In the genomic region with DNA sequence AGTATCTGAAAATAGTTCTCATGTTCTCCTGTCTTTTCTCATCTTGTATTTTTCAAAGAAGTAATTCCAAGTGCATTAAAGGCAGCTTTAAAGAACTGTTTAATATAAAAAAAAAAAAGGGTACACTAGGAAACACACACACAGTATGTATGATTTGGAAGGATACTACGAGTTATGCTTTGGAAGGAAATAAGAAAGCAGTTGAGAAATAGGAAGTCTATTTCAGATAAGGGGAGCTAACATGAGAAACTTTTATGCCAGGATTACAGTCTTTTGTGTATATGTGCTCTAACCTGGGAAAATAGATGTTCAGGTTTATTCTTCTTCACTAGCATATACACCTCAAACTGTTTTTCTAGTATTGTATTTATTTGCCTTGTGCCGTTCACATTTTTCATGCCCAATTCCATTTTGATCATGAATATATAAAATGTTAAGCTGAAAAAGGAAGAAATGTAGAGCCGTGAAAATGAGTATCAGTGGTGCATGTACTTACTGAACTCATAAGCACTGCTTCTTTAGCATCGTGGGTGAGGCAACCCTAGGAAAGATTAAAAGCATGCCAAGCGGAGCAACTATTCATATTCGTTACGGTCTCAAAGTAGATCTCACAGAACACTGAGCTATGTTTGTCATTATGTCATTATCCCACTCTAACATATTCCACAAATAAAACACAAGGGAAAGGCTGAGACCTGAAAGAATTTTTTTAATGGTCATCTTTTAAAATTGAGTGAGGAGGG, we compare ENCODE assay signal across 21 cellular contexts. TPM values are rescaled to one million over a fixed set of nuclear protein-coding genes. Genes with fewer than 3 reads are reported as not detected.
"Had no signal": no experiment of that assay in that cellular context is flagged by ENCODE, and none has a peak within 500 bp of the region (broad histone marks: within the 10 kb centered on the region; RNA-seq: fewer than 3 reads in every experiment).

No MANE protein-coding gene starts in this region.

- H3K4me3 Mint-ChIP-seq: activated CD4-positive, alpha-beta memory T cell treated with anti-CD3 and anti-CD28 coated beads, Interleukin-2, amount 10 ng/mL, durations not matched to agents 7 days and 5 days; activated naive CD4-positive, alpha-beta T cell treated with anti-CD3 and anti-CD28 coated beads for 36 hours; activated naive CD8-positive, alpha-beta T cell treated with anti-CD3 and anti-CD28 coated beads, Interleukin-2, amount 10 ng/mL, durations not matched to agents 7 days and 5 days; activated T-cell treated with anti-CD3 and anti-CD28 coated beads, Interleukin-2, amount 50 U/mL, for 72 hours; endodermal cell; naive B cell; neural crest cell had no signal

- H3K4me1 Mint-ChIP-seq: activated CD4-positive, alpha-beta memory T cell treated with anti-CD3 and anti-CD28 coated beads, Interleukin-2, amount 10 ng/mL, durations not matched to agents 7 days and 5 days; activated naive CD8-positive, alpha-beta T cell treated with anti-CD3 and anti-CD28 coated beads, Interleukin-2, amount 10 ng/mL, durations not matched to agents 7 days and 5 days; naive B cell had no signal

- H3K4me3 ChIP-seq: esophagus squamous epithelium, lower lobe of right lung, sigmoid colon, spleen, upper lobe of left lung had no signal

- H3K9me3 ChIP-seq: esophagus squamous epithelium, lower lobe of right lung, sigmoid colon, upper lobe of left lung had no signal

- H3K27ac ChIP-seq: esophagus squamous epithelium, foreskin keratinocyte, sigmoid colon had no signal

- DNase-seq: activated CD4-positive, alpha-beta memory T cell treated with anti-CD3 and anti-CD28 coated beads, Interleukin-2, amount 10 ng/mL, durations not matched to agents 7 days and 5 days; activated CD4-positive, alpha-beta T cell treated with anti-CD3 and anti-CD28 coated beads for 48 hours; activated effector memory CD4-positive, alpha-beta T cell treated with Interleukin-2 at 50 U/mL for 16 hours; activated naive CD4-positive, alpha-beta T cell treated with anti-CD3 and anti-CD28 coated beads for 36 hours; activated naive CD8-positive, alpha-beta T cell treated with anti-CD3 and anti-CD28 coated beads, Interleukin-2, amount 10 ng/mL, durations not matched to agents 7 days and 5 days; activated T-cell treated with anti-CD3 and anti-CD28 coated beads, Interleukin-2, amount 50 U/mL, for 72 hours; amygdala; endodermal cell; esophagus squamous epithelium; foreskin keratinocyte; kidney; lower lobe of right lung; mesendoderm; naive B cell; retina; sigmoid colon; spleen; stimulated activated CD4-positive, alpha-beta T cell treated with anti-CD3 and anti-CD28 coated beads, Interleukin-4, amount 100 ng/mL, for 1 hour; stimulated activated naive CD8-positive, alpha-beta T cell treated with anti-CD3 and anti-CD28 coated beads, Interleukin-15, Interleukin-2, amounts not matched to agents 100 U/mL and 50 U/mL, for 24 hours; upper lobe of left lung had no signal

- H3K9me3 Mint-ChIP-seq: endodermal cell had no signal

- ATAC-seq: activated T-cell treated with anti-CD3 and anti-CD28 coated beads, Interleukin-2, amount 50 U/mL, for 72 hours; foreskin keratinocyte; stimulated activated naive CD8-positive, alpha-beta T cell treated with anti-CD3 and anti-CD28 coated beads, Interleukin-15, Interleukin-2, amounts not matched to agents 100 U/mL and 50 U/mL, for 24 hours had no signal

- H3K27me3 Mint-ChIP-seq: activated CD4-positive, alpha-beta memory T cell treated with anti-CD3 and anti-CD28 coated beads, Interleukin-2, amount 10 ng/mL, durations not matched to agents 7 days and 5 days; activated naive CD8-positive, alpha-beta T cell treated with anti-CD3 and anti-CD28 coated beads, Interleukin-2, amount 10 ng/mL, durations not matched to agents 7 days and 5 days; naive B cell had no signal

- H3K36me3 ChIP-seq: esophagus squamous epithelium, lower lobe of right lung, sigmoid colon, spleen, upper lobe of left lung had no signal

- H3K36me3 Mint-ChIP-seq: activated naive CD8-positive, alpha-beta T cell treated with anti-CD3 and anti-CD28 coated beads, Interleukin-2, amount 10 ng/mL, durations not matched to agents 7 days and 5 days; naive B cell had no signal

- H3K27ac Mint-ChIP-seq: activated CD4-positive, alpha-beta memory T cell treated with anti-CD3 and anti-CD28 coated beads, Interleukin-2, amount 10 ng/mL, durations not matched to agents 7 days and 5 days; activated naive CD4-positive, alpha-beta T cell treated with anti-CD3 and anti-CD28 coated beads for 36 hours; activated naive CD8-positive, alpha-beta T cell treated with anti-CD3 and anti-CD28 coated beads, Interleukin-2, amount 10 ng/mL, durations not matched to agents 7 days and 5 days; activated T-cell treated with anti-CD3 and anti-CD28 coated beads, Interleukin-2, amount 50 U/mL, for 72 hours; endodermal cell; naive B cell had no signal

RNA-seq across cellular contexts. Expression of a gene that starts 59.6 kb away (rescaled TPM):
- total RNA-seq: activated CD4-positive, alpha-beta memory T cell treated with anti-CD3 and anti-CD28 coated beads, Interleukin-2, amount 10 ng/mL, durations not matched to agents 7 days and 5 days; activated naive CD4-positive, alpha-beta T cell treated with anti-CD3 and anti-CD28 coated beads for 36 hours; activated naive CD8-positive, alpha-beta T cell treated with anti-CD3 and anti-CD28 coated beads, Interleukin-2, amount 10 ng/mL, durations not matched to agents 7 days and 5 days; activated T-cell treated with anti-CD3 and anti-CD28 coated beads, Interleukin-2, amount 50 U/mL, for 72 hours; foreskin keratinocyte had no signal
